34 cellular contexts compared by ENCODE assay signal in genomic region chr9:86816868-86817267, GRCh38.
"Had no signal": no experiment of that assay in that cellular context is flagged by ENCODE, and none has a peak within 500 bp of the region (broad histone marks: within the 10 kb centered on the region; RNA-seq: fewer than 3 reads in every experiment).

No MANE protein-coding gene starts in this region.

- H3K27me3 ChIP-seq: MG63 had no signal

- H3K36me3 ChIP-seq: MG63 had no signal

- H3K4me3 ChIP-seq: MG63 had no signal

- DNase-seq: Karpas-422, Kasumi-1, MG63, MM.1S, MV-4-11, NCI-H1048, NCI-H1092, NCI-H1092 treated with DMSO at 0.1 percent for 48 hours, NCI-H1105, NCI-H1105 treated with DMSO at 0.1 percent for 48 hours, NCI-H1417, NCI-H1417 treated with DMSO at 0.1 percent for 48 hours, NCI-H1436, NCI-H1436 treated with DMSO at 0.1 percent for 48 hours, NCI-H146, NCI-H1694, NCI-H1694 treated with DMSO at 0.1 percent for 48 hours, NCI-H187, NCI-H187 treated with DMSO at 0.1 percent for 48 hours, NCI-H1930, NCI-H2029, NCI-H2029 treated with DMSO at 0.1 percent for 48 hours, NCI-H2081, NCI-H2081 treated with DMSO at 0.1 percent for 48 hours, NCI-H2107, NCI-H2171, NCI-H2171 treated with DMSO at 0.1 percent for 48 hours, NCI-H2227 treated with DMSO at 0.1 percent for 48 hours, NCI-H226, NCI-H345, NCI-H446, NCI-H446 treated with DMSO at 0.1 percent for 48 hours, NCI-H510A, NCI-H510A treated with DMSO at 0.1 percent for 48 hours had no signal

- H3K9me3 ChIP-seq: MG63 had no signal
